Comparison of ENCODE assay signal across 1 cellular context in the genomic region with DNA sequence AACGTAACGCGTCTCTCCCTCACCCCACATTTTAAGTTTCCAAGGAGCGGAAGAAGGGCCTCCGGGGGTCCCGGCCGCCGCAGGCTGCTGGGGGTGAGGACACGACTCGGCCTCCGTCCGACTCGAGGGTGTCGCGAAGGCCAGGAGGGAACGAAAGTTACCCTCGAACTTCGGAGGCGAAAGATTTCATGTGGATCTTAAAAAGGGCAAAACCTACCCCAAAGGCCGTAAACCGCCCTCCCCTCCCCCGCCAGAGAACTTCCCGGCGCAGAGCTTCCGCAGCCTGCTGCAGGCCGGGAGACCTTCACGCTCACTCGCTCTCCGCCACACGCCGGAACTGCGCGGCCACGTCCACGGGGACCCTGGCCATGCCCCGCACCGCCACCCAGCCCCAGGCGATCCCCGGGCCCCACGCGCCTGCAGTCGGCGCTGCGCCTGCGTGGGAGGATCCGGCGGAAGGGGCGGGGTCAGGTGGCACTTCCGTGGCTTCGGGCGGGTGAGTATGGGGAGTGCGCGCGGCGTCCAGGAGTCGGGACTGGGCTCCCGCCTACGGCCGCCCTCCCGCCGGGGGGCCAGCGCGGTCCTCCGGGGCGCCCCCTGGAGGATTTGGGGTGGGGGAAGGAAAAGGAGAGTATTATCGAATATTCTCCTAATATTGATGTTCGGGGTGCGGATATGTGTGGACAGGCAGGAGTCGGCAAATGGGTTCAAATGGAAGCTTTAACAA.
TF ChIP-seq lines count a peak whose summit lies in the region.

A gene (plus strand): TSS at position 474 of the 727 bp plus-strand sequence. CDS start 19,755 bp downstream, outside the sequence.

TF ChIP-seq in K562, 482 proteins besides CTCF, POLR2A, EP300 and RAD21 (continued from another document and continues in another):
- TF ChIP-seq, protein P1, sequence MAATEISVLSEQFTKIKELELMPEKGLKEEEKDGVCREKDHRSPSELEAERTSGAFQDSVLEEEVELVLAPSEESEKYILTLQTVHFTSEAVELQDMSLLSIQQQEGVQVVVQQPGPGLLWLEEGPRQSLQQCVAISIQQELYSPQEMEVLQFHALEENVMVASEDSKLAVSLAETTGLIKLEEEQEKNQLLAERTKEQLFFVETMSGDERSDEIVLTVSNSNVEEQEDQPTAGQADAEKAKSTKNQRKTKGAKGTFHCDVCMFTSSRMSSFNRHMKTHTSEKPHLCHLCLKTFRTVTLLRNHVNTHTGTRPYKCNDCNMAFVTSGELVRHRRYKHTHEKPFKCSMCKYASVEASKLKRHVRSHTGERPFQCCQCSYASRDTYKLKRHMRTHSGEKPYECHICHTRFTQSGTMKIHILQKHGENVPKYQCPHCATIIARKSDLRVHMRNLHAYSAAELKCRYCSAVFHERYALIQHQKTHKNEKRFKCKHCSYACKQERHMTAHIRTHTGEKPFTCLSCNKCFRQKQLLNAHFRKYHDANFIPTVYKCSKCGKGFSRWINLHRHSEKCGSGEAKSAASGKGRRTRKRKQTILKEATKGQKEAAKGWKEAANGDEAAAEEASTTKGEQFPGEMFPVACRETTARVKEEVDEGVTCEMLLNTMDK (IDR thresholded peaks at IDR 0.05; ENCODE audit: borderline replicate concordance, insufficient read depth, low read depth, low read length, poor library complexity, severe bottlenecking) = peak; percentile 88
- TF ChIP-seq SP1 (CRISPR knock-in tag; IDR thresholded peaks at IDR 0.05) = peak; percentile 92
- TF ChIP-seq, protein P2, sequence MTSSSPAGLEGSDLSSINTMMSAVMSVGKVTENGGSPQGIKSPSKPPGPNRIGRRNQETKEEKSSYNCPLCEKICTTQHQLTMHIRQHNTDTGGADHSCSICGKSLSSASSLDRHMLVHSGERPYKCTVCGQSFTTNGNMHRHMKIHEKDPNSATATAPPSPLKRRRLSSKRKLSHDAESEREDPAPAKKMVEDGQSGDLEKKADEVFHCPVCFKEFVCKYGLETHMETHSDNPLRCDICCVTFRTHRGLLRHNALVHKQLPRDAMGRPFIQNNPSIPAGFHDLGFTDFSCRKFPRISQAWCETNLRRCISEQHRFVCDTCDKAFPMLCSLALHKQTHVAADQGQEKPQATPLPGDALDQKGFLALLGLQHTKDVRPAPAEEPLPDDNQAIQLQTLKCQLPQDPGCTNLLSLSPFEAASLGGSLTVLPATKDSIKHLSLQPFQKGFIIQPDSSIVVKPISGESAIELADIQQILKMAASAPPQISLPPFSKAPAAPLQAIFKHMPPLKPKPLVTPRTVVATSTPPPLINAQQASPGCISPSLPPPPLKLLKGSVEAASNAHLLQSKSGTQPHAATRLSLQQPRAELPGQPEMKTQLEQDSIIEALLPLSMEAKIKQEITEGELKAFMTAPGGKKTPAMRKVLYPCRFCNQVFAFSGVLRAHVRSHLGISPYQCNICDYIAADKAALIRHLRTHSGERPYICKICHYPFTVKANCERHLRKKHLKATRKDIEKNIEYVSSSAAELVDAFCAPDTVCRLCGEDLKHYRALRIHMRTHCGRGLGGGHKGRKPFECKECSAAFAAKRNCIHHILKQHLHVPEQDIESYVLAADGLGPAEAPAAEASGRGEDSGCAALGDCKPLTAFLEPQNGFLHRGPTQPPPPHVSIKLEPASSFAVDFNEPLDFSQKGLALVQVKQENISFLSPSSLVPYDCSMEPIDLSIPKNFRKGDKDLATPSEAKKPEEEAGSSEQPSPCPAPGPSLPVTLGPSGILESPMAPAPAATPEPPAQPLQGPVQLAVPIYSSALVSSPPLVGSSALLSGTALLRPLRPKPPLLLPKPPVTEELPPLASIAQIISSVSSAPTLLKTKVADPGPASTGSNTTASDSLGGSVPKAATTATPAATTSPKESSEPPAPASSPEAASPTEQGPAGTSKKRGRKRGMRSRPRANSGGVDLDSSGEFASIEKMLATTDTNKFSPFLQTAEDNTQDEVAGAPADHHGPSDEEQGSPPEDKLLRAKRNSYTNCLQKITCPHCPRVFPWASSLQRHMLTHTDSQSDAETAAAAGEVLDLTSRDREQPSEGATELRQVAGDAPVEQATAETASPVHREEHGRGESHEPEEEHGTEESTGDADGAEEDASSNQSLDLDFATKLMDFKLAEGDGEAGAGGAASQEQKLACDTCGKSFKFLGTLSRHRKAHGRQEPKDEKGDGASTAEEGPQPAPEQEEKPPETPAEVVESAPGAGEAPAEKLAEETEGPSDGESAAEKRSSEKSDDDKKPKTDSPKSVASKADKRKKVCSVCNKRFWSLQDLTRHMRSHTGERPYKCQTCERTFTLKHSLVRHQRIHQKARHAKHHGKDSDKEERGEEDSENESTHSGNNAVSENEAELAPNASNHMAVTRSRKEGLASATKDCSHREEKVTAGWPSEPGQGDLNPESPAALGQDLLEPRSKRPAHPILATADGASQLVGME (CRISPR knock-in tag; IDR thresholded peaks at IDR 0.05) = no peak
- peak; percentile 95 for TF ChIP-seq CBX1 (IDR thresholded peaks at IDR 0.05; ENCODE audit: low read depth)
- no peak for TF ChIP-seq NFATC3 (IDR thresholded peaks at IDR 0.05)
- TF ChIP-seq, protein P3, sequence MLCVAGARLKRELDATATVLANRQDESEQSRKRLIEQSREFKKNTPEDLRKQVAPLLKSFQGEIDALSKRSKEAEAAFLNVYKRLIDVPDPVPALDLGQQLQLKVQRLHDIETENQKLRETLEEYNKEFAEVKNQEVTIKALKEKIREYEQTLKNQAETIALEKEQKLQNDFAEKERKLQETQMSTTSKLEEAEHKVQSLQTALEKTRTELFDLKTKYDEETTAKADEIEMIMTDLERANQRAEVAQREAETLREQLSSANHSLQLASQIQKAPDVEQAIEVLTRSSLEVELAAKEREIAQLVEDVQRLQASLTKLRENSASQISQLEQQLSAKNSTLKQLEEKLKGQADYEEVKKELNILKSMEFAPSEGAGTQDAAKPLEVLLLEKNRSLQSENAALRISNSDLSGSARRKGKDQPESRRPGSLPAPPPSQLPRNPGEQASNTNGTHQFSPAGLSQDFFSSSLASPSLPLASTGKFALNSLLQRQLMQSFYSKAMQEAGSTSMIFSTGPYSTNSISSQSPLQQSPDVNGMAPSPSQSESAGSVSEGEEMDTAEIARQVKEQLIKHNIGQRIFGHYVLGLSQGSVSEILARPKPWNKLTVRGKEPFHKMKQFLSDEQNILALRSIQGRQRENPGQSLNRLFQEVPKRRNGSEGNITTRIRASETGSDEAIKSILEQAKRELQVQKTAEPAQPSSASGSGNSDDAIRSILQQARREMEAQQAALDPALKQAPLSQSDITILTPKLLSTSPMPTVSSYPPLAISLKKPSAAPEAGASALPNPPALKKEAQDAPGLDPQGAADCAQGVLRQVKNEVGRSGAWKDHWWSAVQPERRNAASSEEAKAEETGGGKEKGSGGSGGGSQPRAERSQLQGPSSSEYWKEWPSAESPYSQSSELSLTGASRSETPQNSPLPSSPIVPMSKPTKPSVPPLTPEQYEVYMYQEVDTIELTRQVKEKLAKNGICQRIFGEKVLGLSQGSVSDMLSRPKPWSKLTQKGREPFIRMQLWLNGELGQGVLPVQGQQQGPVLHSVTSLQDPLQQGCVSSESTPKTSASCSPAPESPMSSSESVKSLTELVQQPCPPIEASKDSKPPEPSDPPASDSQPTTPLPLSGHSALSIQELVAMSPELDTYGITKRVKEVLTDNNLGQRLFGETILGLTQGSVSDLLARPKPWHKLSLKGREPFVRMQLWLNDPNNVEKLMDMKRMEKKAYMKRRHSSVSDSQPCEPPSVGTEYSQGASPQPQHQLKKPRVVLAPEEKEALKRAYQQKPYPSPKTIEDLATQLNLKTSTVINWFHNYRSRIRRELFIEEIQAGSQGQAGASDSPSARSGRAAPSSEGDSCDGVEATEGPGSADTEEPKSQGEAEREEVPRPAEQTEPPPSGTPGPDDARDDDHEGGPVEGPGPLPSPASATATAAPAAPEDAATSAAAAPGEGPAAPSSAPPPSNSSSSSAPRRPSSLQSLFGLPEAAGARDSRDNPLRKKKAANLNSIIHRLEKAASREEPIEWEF (CRISPR knock-in tag; IDR thresholded peaks at IDR 0.05) = no peak
- TF ChIP-seq CHCHD3 (CRISPR knock-in tag; IDR thresholded peaks at IDR 0.05) = peak; percentile 81; the same call in 1 of the 2 replicates
- TF ChIP-seq EWSR1 (IDR thresholded peaks at IDR 0.05; ENCODE audit: borderline replicate concordance, low read depth, partially characterized antibody) = no peak
- no peak for TF ChIP-seq ARHGAP35 (IDR thresholded peaks at IDR 0.05; ENCODE audit: partially characterized antibody)
- no peak for TF ChIP-seq NCOA2 (IDR thresholded peaks at IDR 0.05; ENCODE audit: partially characterized antibody in 2 of 2)
- TF ChIP-seq, protein P4, sequence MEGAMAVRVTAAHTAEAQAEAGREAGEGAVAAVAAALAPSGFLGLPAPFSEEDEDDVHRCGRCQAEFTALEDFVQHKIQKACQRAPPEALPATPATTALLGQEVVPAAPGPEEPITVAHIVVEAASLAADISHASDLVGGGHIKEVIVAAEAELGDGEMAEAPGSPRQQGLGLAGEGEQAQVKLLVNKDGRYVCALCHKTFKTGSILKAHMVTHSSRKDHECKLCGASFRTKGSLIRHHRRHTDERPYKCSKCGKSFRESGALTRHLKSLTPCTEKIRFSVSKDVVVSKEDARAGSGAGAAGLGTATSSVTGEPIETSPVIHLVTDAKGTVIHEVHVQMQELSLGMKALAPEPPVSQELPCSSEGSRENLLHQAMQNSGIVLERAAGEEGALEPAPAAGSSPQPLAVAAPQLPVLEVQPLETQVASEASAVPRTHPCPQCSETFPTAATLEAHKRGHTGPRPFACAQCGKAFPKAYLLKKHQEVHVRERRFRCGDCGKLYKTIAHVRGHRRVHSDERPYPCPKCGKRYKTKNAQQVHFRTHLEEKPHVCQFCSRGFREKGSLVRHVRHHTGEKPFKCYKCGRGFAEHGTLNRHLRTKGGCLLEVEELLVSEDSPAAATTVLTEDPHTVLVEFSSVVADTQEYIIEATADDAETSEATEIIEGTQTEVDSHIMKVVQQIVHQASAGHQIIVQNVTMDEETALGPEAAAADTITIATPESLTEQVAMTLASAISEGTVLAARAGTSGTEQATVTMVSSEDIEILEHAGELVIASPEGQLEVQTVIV (CRISPR knock-in tag; IDR thresholded peaks at IDR 0.05; ENCODE audit: borderline replicate concordance) = no peak
- no peak for TF ChIP-seq PPARD (CRISPR knock-in tag; IDR thresholded peaks at IDR 0.05)
- no peak; the same call in 1 of the 2 replicates for TF ChIP-seq HDAC2 (IDR thresholded peaks at IDR 0.05)
- TF ChIP-seq, protein P5, sequence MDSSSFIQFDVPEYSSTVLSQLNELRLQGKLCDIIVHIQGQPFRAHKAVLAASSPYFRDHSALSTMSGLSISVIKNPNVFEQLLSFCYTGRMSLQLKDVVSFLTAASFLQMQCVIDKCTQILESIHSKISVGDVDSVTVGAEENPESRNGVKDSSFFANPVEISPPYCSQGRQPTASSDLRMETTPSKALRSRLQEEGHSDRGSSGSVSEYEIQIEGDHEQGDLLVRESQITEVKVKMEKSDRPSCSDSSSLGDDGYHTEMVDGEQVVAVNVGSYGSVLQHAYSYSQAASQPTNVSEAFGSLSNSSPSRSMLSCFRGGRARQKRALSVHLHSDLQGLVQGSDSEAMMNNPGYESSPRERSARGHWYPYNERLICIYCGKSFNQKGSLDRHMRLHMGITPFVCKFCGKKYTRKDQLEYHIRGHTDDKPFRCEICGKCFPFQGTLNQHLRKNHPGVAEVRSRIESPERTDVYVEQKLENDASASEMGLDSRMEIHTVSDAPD (CRISPR knock-in tag; IDR thresholded peaks at IDR 0.05) = no peak
- TF ChIP-seq, protein P6, sequence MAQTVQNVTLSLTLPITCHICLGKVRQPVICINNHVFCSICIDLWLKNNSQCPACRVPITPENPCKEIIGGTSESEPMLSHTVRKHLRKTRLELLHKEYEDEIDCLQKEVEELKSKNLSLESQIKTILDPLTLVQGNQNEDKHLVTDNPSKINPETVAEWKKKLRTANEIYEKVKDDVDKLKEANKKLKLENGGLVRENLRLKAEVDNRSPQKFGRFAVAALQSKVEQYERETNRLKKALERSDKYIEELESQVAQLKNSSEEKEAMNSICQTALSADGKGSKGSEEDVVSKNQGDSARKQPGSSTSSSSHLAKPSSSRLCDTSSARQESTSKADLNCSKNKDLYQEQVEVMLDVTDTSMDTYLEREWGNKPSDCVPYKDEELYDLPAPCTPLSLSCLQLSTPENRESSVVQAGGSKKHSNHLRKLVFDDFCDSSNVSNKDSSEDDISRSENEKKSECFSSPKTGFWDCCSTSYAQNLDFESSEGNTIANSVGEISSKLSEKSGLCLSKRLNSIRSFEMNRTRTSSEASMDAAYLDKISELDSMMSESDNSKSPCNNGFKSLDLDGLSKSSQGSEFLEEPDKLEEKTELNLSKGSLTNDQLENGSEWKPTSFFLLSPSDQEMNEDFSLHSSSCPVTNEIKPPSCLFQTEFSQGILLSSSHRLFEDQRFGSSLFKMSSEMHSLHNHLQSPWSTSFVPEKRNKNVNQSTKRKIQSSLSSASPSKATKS (CRISPR knock-in tag; IDR thresholded peaks at IDR 0.05) = no peak
- TF ChIP-seq, protein P7, sequence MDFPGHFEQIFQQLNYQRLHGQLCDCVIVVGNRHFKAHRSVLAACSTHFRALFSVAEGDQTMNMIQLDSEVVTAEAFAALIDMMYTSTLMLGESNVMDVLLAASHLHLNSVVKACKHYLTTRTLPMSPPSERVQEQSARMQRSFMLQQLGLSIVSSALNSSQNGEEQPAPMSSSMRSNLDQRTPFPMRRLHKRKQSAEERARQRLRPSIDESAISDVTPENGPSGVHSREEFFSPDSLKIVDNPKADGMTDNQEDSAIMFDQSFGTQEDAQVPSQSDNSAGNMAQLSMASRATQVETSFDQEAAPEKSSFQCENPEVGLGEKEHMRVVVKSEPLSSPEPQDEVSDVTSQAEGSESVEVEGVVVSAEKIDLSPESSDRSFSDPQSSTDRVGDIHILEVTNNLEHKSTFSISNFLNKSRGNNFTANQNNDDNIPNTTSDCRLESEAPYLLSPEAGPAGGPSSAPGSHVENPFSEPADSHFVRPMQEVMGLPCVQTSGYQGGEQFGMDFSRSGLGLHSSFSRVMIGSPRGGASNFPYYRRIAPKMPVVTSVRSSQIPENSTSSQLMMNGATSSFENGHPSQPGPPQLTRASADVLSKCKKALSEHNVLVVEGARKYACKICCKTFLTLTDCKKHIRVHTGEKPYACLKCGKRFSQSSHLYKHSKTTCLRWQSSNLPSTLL (IDR thresholded peaks at IDR 0.05) = no peak
- TF ChIP-seq NONO (IDR thresholded peaks at IDR 0.05; ENCODE audit: low read depth in 2 of 2, low read length in 1 of 2) = peak; percentile 22 to 75; a peak in 2 of 4 replicates
- no peak; the same call in 1 of the 2 replicates for TF ChIP-seq DMBX1 (CRISPR knock-in tag; IDR thresholded peaks at IDR 0.05; ENCODE audit: borderline replicate concordance)
- TF ChIP-seq GABPB1 (CRISPR knock-in tag; IDR thresholded peaks at IDR 0.05) = peak; percentile 91
